ENCODE assay signal across 29 cellular contexts in genomic region chr2:226600184-226600583, GRCh38.
DNase-seq lines count a peak whose midpoint lies in the region; ATAC-seq, FAIRE-seq and TF ChIP-seq lines count a peak whose summit lies in the region.
"Had no signal": no experiment of that assay in that cellular context is flagged by ENCODE, and none has a peak within 500 bp of the region (broad histone marks: within the 10 kb centered on the region; RNA-seq: fewer than 3 reads in every experiment).

No MANE protein-coding gene starts in this region.

- H3K9me3 ChIP-seq in H9 (ENCODE audit: control insufficient read depth, low read depth, low read length), result no peaks in the 10 kb centered on the region
- no peaks in the 10 kb centered on the region for H3K9me3 ChIP-seq in K562 (replicated peaks; ENCODE audit: control insufficient read depth, insufficient read depth, low read depth, low read length)
- H3K9me3 ChIP-seq in A673 (ENCODE audit: low read depth, low read length, poor library complexity, severe bottlenecking), result no peaks in the 10 kb centered on the region
- H3K9me3 ChIP-seq: BLaER1, neutrophil, psoas muscle, upper lobe of right lung had no signal

- POLR2A ChIA-PET in AG04449 (lab: Yijun Ruan, JAX), result no interaction called here
- POLR2A ChIA-PET in K562 (lab: Yijun Ruan, JAX), result no interaction called here
- POLR2A ChIA-PET in A673 (lab: Charles Lee; ENCODE audit: low non-redundant PET), result no interaction called here

- no peak for TF ChIP-seq EP300 in K562 (IDR thresholded peaks at IDR 0.05; ENCODE audit: low read length)

- in situ Hi-C loops in K562 (cut with MboI), result no loop called here

- DNase-seq in AG04449 (ENCODE audit: low read depth, low spot score), result peak; percentile 34
- DNase-seq in H9, result no peak
- no peak for DNase-seq in K562 (ENCODE audit: extremely low read depth in 1 of 4, low spot score in 3 of 4)
- peak; percentile 14 for DNase-seq in iPS DF 4.7 (ENCODE audit: extremely low read depth, low spot score)
- no peak for DNase-seq in A673 (ENCODE audit: low spot score)
- no peak for DNase-seq in stimulated activated CD4-positive, alpha-beta T cell treated with anti-CD3 and anti-CD28 coated beads, Interleukin-2, amount 100 ng/mL, for 48 hours
- DNase-seq in NCI-H510A treated with DMSO at 0.1 percent for 48 hours (lab: John Stamatoyannopoulos, UW), result no peak
- DNase-seq in CD14-positive monocyte (ENCODE audit: low spot score), result no peak
- DNase-seq: activated CD8-positive, alpha-beta T cell treated with anti-CD3 and anti-CD28 coated beads for 36 hours; activated gamma-delta T cell treated with Interleukin-2 at 50 U/mL for 16 hours; activated T-cell treated with anti-CD3 and anti-CD28 coated beads, Interleukin-2, amount 50 U/mL, for 1 hour; COR-L47; HFFc6; KG1; left colon; NCI-H1436 treated with DMSO at 0.1 percent for 48 hours; NCI-H510A; PC-9; psoas muscle; SHP77; small intestine; stimulated activated CD4-positive, alpha-beta T cell treated with anti-CD3 and anti-CD28 coated beads, Interleukin-1b, Interleukin-23, amount 100 ng/mL, for 48 hours; upper lobe of right lung had no signal

- H4K20me1 ChIP-seq in H9 (ENCODE audit: control insufficient read depth, insufficient read depth, insufficient read length) (no peaks in the 10 kb centered on the region), K562 (replicated peaks; ENCODE audit: control insufficient read depth, insufficient read depth, low read length) (no peaks in the 10 kb centered on the region)
- H4K20me1 ChIP-seq: BLaER1 had no signal

- H3K4me1 ChIP-seq in H9 (ENCODE audit: insufficient read depth, low read length) (no peaks in the 10 kb centered on the region; the same call in 1 of the 2 replicates), K562 (replicated peaks in 1 of 2; ENCODE audit: control insufficient read depth in 2 of 2, insufficient read depth in 2 of 2, low read length in 2 of 2) (no peaks in the 10 kb centered on the region), A673 (ENCODE audit: insufficient read depth, low read length, poor library complexity, severe bottlenecking) (no peaks in the 10 kb centered on the region)
- H3K4me1 ChIP-seq: BLaER1, upper lobe of right lung had no signal

- no peaks in the 10 kb centered on the region for H3K23me2 ChIP-seq in H9 (ENCODE audit: insufficient read length, low read depth, low read length, poor library complexity, severe bottlenecking)

- no peak overlapping the region for H3K4me3 Mint-ChIP-seq in H9
- H3K4me3 Mint-ChIP-seq in CD14-positive monocyte, result no peak overlapping the region
- H3K4me3 Mint-ChIP-seq: activated CD8-positive, alpha-beta T cell treated with anti-CD3 and anti-CD28 coated beads for 36 hours; HFFc6; memory B cell had no signal

- H2AK5ac ChIP-seq in H9 (ENCODE audit: insufficient read length, low read length), result no peak overlapping the region

- CTCF ChIA-PET in AG04449 (lab: Yijun Ruan, JAX) (no interaction called here), K562 (lab: Yijun Ruan, JAX; ENCODE audit: low intra/inter-chr PET ratio) (no interaction called here), A673 (lab: Charles Lee) (no interaction called here)

- H4K5ac ChIP-seq in H9 (ENCODE audit: insufficient read length, low read depth, low read length), result no peak overlapping the region

- no peak for TF ChIP-seq CTCF in AG04449 (IDR thresholded peaks at IDR 0.05; ENCODE audit: insufficient read depth, low read length, missing control alignments)
- TF ChIP-seq CTCF in H9 (conservative IDR thresholded peaks at IDR 0.05), result 0 out of 3 replicates have a peak, but pooled peaks have one; percentile 22
- TF ChIP-seq CTCF in K562 (IDR thresholded peaks at IDR 0.05 in 2 of 3, conservative IDR thresholded peaks at IDR 0.05 in 1 of 3; ENCODE audit: insufficient read depth in 2 of 3, low read depth in 1 of 3, low read length in 3 of 3), result no peak
- no peak for TF ChIP-seq CTCF in A673 (conservative IDR thresholded peaks at IDR 0.05; ENCODE audit: low read depth, low read length)
- no peak for TF ChIP-seq CTCF in CD14-positive monocyte (IDR thresholded peaks at IDR 0.05)

- H3K4me3 ChIP-seq in AG04449 (ENCODE audit: low read depth, low read length) (no peak overlapping the region), K562 (no peak overlapping the region), A673 (ENCODE audit: low read depth, low read length, poor library complexity, severe bottlenecking) (no peak overlapping the region)
- H3K4me3 ChIP-seq: BLaER1, cardiac muscle cell, PC-9, psoas muscle, upper lobe of right lung had no signal

- H2BK20ac ChIP-seq in H9 (ENCODE audit: low read depth, low read length, poor library complexity, severe bottlenecking), result no peak overlapping the region

- no peak overlapping the region for H2BK5ac ChIP-seq in H9 (ENCODE audit: insufficient read length, low read length)

- no peak overlapping the region for H4K8ac ChIP-seq in H9 (replicated peaks; ENCODE audit: insufficient read length, low read depth, low read length)

- H3K56ac ChIP-seq in H9 (ENCODE audit: insufficient read length, low read depth, low read length), result no peak overlapping the region

- H3K23ac ChIP-seq in H9 (ENCODE audit: insufficient read length, low read depth, low read length), result no peak overlapping the region

- no peaks in the 10 kb centered on the region for H3K27me3 ChIP-seq in H9 (ENCODE audit: insufficient read depth, low read length)
- H3K27me3 ChIP-seq in K562 (ENCODE audit: control insufficient read depth in 2 of 2, insufficient read depth in 2 of 2, low read length in 2 of 2), result no peaks in the 10 kb centered on the region
- no peaks in the 10 kb centered on the region for H3K27me3 ChIP-seq in A673 (replicated peaks; ENCODE audit: insufficient read depth, low read depth, low read length, poor library complexity)
- H3K27me3 ChIP-seq: BLaER1, cardiac muscle cell, neutrophil, upper lobe of right lung had no signal

- intact Hi-C loops in K562 (cut with micrococcal nuclease) (no loop called here), A673 (cut with micrococcal nuclease; ENCODE audit: unreplicated experiment) (no loop called here), CD14-positive monocyte (cut with micrococcal nuclease) (no loop called here)

- no CpG with 5 or more reads among the region's 5 CpGs for WGBS in H9 (ENCODE audit: extremely low coverage, insufficient read length, low lambda C conversion rate)
- WGBS in K562 (ENCODE audit: insufficient coverage, low coverage, missing lambda C conversion rate), result 6% methylated on average over 5 of the region's 5 CpGs

- TF ChIP-seq RAD21 in K562 (CRISPR knock-in tag; conservative IDR thresholded peaks at IDR 0.05 in 1 of 2, IDR thresholded peaks at IDR 0.05 in 1 of 2), result no peak

- H2AFZ ChIP-seq in H9 (ENCODE audit: low read length) (no peak overlapping the region), K562 (ENCODE audit: low read depth, low read length) (no peak overlapping the region)
- H2AFZ ChIP-seq: PC-9 had no signal

- H3K18ac ChIP-seq in H9 (ENCODE audit: insufficient read length, low read depth, low read length), result no peak overlapping the region

- no peak overlapping the region for H3K4ac ChIP-seq in H9 (ENCODE audit: low read depth, low read length)

- H3K79me2 ChIP-seq in H9 (ENCODE audit: insufficient read depth, low read length) (no peaks in the 10 kb centered on the region), K562 (ENCODE audit: control insufficient read depth, insufficient read depth, low read length) (no peaks in the 10 kb centered on the region)

- H3K36me3 Mint-ChIP-seq in H9 (ENCODE audit: insufficient read depth in 1 of 3, low read depth in 3 of 3) (no peaks in the 10 kb centered on the region; a peak in 2 of 7 replicates), CD14-positive monocyte (no peaks in the 10 kb centered on the region)
- H3K36me3 Mint-ChIP-seq: memory B cell had no signal

- no peak for TF ChIP-seq POLR2A in K562 (conservative IDR thresholded peaks at IDR 0.05)

- H3K27ac Mint-ChIP-seq in H9 (0 out of 7 replicates have a peak overlapping the region, but pooled peaks of 1 of the 3 experiments have one; percentile 77), CD14-positive monocyte (no peak overlapping the region)
- H3K27ac Mint-ChIP-seq: activated CD8-positive, alpha-beta T cell treated with anti-CD3 and anti-CD28 coated beads for 36 hours; HFFc6; memory B cell had no signal

- no peak overlapping the region for H3T11ph ChIP-seq in H9 (ENCODE audit: low read length)

- H3K9ac ChIP-seq in H9 (ENCODE audit: extremely low read depth, insufficient read length, low read length), result no peak overlapping the region
- H3K9ac ChIP-seq in K562 (ENCODE audit: insufficient read depth in 1 of 2, low read depth in 2 of 2, low read length in 2 of 2), result no peak overlapping the region
- H3K9ac ChIP-seq: BLaER1 had no signal

- no peaks in the 10 kb centered on the region for H3K9me1 ChIP-seq in K562 (ENCODE audit: control insufficient read depth, insufficient read depth, low read length)

- peaks cover 4 to 12% of the 10 kb centered on the region in 2 experiments; a peak in 3 of 4 replicates for H3K4me1 Mint-ChIP-seq in H9
- H3K4me1 Mint-ChIP-seq in CD14-positive monocyte, result peaks cover 4% of the 10 kb centered on the region
- H3K4me1 Mint-ChIP-seq: memory B cell had no signal

- no peak overlapping the region for H2BK12ac ChIP-seq in H9 (ENCODE audit: insufficient read length, low read depth, low read length)

- H2BK120ac ChIP-seq in H9 (ENCODE audit: low read depth, low read length, poor library complexity, severe bottlenecking), result no peak overlapping the region

- H3K36me3 ChIP-seq in K562 (ENCODE audit: control insufficient read depth, insufficient read depth, low read length), result no peaks in the 10 kb centered on the region
- H3K36me3 ChIP-seq in A673 (ENCODE audit: insufficient read depth, low read length, poor library complexity, severe bottlenecking), result no peaks in the 10 kb centered on the region
- H3K36me3 ChIP-seq: BLaER1, cardiac muscle cell, neutrophil, upper lobe of right lung had no signal

- peaks cover 0 to 2% of the 10 kb centered on the region in 2 experiments; a peak in 1 of 5 replicates for H3K9me3 Mint-ChIP-seq in H9
- peaks cover 0 to 4% (median 2%) of the 10 kb centered on the region in 7 donors for H3K9me3 Mint-ChIP-seq in CD14-positive monocyte
- H3K9me3 Mint-ChIP-seq: activated CD8-positive, alpha-beta T cell treated with anti-CD3 and anti-CD28 coated beads for 36 hours; HFFc6; memory B cell had no signal

- H3K27ac ChIP-seq in H9 (ENCODE audit: insufficient read length, low read depth, low read length) (no peak overlapping the region), K562 (ENCODE audit: extremely low read depth, low read depth, low read length) (no peak overlapping the region), A673 (ENCODE audit: low read depth, low read length, poor library complexity, severe bottlenecking) (no peak overlapping the region)
- H3K27ac ChIP-seq: BLaER1, cardiac muscle cell, neutrophil, PC-9, psoas muscle, upper lobe of right lung had no signal

- no peak for FAIRE-seq in K562 (lab: Jason Lieb, UNC)
- FAIRE-seq: A204.1, endometrium, small intestine had no signal

- H4K91ac ChIP-seq in H9 (ENCODE audit: insufficient read length, low read depth, low read length), result no peak overlapping the region

- no peak overlapping the region for H3K14ac ChIP-seq in H9 (ENCODE audit: insufficient read depth, low read length)

- no peaks in the 10 kb centered on the region for H3K27me3 Mint-ChIP-seq in H9 (ENCODE audit: low read depth)
- H3K27me3 Mint-ChIP-seq in CD14-positive monocyte (ENCODE audit: low read depth in 3 of 3), result peaks cover 3% of the 10 kb centered on the region in 3 donors

- H3K79me1 ChIP-seq in H9 (ENCODE audit: insufficient read depth, low read depth, low read length, poor library complexity, severe bottlenecking), result no peaks in the 10 kb centered on the region

- H2BK15ac ChIP-seq in H9 (ENCODE audit: low read depth, low read length), result no peak overlapping the region

- BruUV-seq in K562 (replicated peaks; lab: Mats Ljungman, UMichigan) (no TSS peak), A673 (replicated peaks; lab: Mats Ljungman, UMichigan) (no TSS peak)

- H3K4me2 ChIP-seq in H9 (ENCODE audit: insufficient read depth, insufficient read length, low read length) (no peak overlapping the region), K562 (ENCODE audit: insufficient read depth, low read length) (no peak overlapping the region)
- H3K4me2 ChIP-seq: BLaER1, PC-9 had no signal

- ATAC-seq in K562, result no peak
- ATAC-seq: activated CD8-positive, alpha-beta T cell treated with anti-CD3 and anti-CD28 coated beads for 36 hours; left colon; psoas muscle; upper lobe of right lung had no signal

Comparison
In these comparisons a context has a peak if more than half of its experiments do, and no peak if none do; other contexts are left out.
1. DNase-seq: peak in AG04449 (single experiment) and iPS DF 4.7 (single experiment); none in H9 (single experiment), K562 (0 of 4), A673 (single experiment), stimulated activated CD4-positive, alpha-beta T cell treated with anti-CD3 and anti-CD28 coated beads, Interleukin-2, amount 100 ng/mL, for 48 hours (0 of 2), NCI-H510A treated with DMSO at 0.1 percent for 48 hours (single experiment) and CD14-positive monocyte (single experiment).